In the genomic region with DNA sequence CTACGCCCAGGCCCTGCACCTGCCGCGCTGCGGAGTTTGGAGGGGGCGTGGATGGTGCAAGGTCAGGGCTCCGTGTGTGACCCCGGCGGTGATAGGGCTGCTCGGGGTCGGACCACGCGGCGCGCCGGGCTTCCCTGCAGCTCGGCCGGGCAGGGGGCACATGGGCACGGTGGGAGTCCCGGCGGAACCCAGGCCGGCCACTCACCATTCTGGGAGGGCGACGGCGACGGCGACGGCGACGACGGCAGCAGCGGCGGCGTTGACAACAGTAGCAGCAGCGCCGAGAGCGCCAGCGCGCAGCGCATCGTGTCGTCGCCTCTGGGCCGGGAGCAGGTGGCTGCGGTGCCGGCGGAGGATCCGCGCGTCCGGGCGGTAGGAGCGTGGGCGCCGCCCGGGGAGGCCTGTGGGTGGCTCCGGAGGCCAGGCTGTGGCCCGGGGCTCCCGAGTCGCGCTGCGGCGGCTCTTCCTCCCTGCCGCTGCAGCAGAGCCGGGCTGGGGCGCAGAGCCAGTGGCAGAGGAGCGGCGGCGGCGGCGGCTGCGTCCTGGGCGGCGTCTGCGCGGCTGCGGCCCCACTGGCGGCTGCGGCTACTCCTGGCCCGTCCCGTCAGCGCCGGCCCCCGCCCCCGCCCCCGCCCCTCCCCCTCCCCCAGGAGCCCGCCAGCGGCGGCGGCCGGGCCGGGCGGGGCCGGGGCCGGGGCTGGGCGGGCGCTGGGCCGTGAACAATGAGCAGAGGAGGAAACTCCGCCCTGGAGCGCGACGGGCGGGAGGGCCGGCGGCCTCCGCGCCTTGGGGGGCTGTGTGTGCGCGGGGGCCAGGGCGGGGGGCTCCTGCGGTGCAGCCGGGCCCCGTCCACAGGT, we compare ENCODE assay signal across 8 cellular contexts. TPM values are rescaled to one million over a fixed set of nuclear protein-coding genes. Genes with fewer than 3 reads are reported as not detected.
DNase-seq lines count a peak whose midpoint lies in the region; ATAC-seq and TF ChIP-seq lines count a peak whose summit lies in the region.

TSS of gene PODXL (minus strand) at position 574 of the 857 bp plus-strand sequence. CDS start at position 305, 269 bp downstream.

- intact Hi-C loops in CD8-positive, alpha-beta T cell (cut with DNase I, micrococcal nuclease), result no loop called here
- intact Hi-C loops in activated T-helper 1 cell treated with anti-CD3 and anti-CD28 coated beads, Interleukin-12 subunit alpha, Interleukin-12 subunit beta, Interleukin-2, Interleukin-4 antibody, amounts not matched to agents 30 ng/mL and 10 ng/mL and 1 ng/mL, durations not matched to agents 14 hours and 24 hours and 36 hours (cut with micrococcal nuclease), result loop anchor here (5.0 kb wide), 1 partner anchor 1774 kb away; no protein-coding TSS in a partner anchor
- intact Hi-C loops in naive thymus-derived CD4-positive, alpha-beta T cell (cut with micrococcal nuclease), result loop anchor here in 1 of 2 donors (1.0 kb wide), 1 partner anchor 98 kb away; no protein-coding TSS in a partner anchor

- peaks cover 21% of the 10 kb centered on the region for H3K4me1 Mint-ChIP-seq in CD8-positive, alpha-beta T cell (ENCODE audit: low read depth)
- H3K4me1 Mint-ChIP-seq in activated T-helper 1 cell treated with anti-CD3 and anti-CD28 coated beads, Interleukin-12 subunit alpha, Interleukin-12 subunit beta, Interleukin-2, Interleukin-4 antibody, amounts not matched to agents 30 ng/mL and 10 ng/mL and 1 ng/mL, durations not matched to agents 14 hours and 24 hours and 36 hours (ENCODE audit: low read depth), result peaks cover 10% of the 10 kb centered on the region
- H3K4me1 Mint-ChIP-seq in naive thymus-derived CD4-positive, alpha-beta T cell, result peaks cover 7 to 22% (median 17%) of the 10 kb centered on the region in 7 donors

- no peaks in the 10 kb centered on the region for H3K36me3 ChIP-seq in CD8-positive, alpha-beta T cell (ENCODE audit: insufficient read depth, low read length)
- no peaks in the 10 kb centered on the region for H3K36me3 ChIP-seq in naive thymus-derived CD4-positive, alpha-beta T cell (ENCODE audit: control insufficient read depth in 2 of 3, insufficient read depth in 3 of 3, low read length in 3 of 3)
- no peaks in the 10 kb centered on the region for H3K36me3 ChIP-seq in stomach smooth muscle (ENCODE audit: control insufficient read depth in 2 of 2, insufficient read depth in 2 of 2, low read length in 2 of 2)

- peaks cover 47% of the 10 kb centered on the region for H3K27me3 Mint-ChIP-seq in CD8-positive, alpha-beta T cell (ENCODE audit: low read depth)
- H3K27me3 Mint-ChIP-seq in activated T-helper 1 cell treated with anti-CD3 and anti-CD28 coated beads, Interleukin-12 subunit alpha, Interleukin-12 subunit beta, Interleukin-2, Interleukin-4 antibody, amounts not matched to agents 30 ng/mL and 10 ng/mL and 1 ng/mL, durations not matched to agents 14 hours and 24 hours and 36 hours (ENCODE audit: insufficient read depth), result peaks cover 71% of the 10 kb centered on the region
- H3K27me3 Mint-ChIP-seq in naive thymus-derived CD4-positive, alpha-beta T cell, result peaks cover 46 to 75% (median 59%) of the 10 kb centered on the region in 5 donors

- DNase-seq in CD8-positive, alpha-beta T cell, result peak; percentile 19 to 70 (median 37)
- DNase-seq in OCI-M1 (lab: John Stamatoyannopoulos, UW), result peak; percentile 59
- DNase-seq in activated T-helper 1 cell treated with anti-CD3 and anti-CD28 coated beads, Interleukin-12 subunit alpha, Interleukin-12 subunit beta, Interleukin-2, Interleukin-4 antibody, amounts not matched to agents 30 ng/mL and 10 ng/mL and 1 ng/mL, durations not matched to agents 14 hours and 24 hours and 36 hours (ENCODE audit: low spot score), result peak; percentile 64
- DNase-seq in fibroblast of mammary gland (ENCODE audit: low read depth), result no peak
- peak in 8 of 9 donors; percentile 17 to 70 (median 39) for DNase-seq in naive thymus-derived CD4-positive, alpha-beta T cell

- peak; percentile 73 for ATAC-seq in CD8-positive, alpha-beta T cell
- ATAC-seq in GM19455 (IDR thresholded peaks at IDR 0.05; ENCODE audit: unreplicated experiment), result peak; percentile 84
- ATAC-seq in HG03571 (IDR thresholded peaks at IDR 0.05; ENCODE audit: unreplicated experiment), result peak; percentile 83
- peak; percentile 87 for ATAC-seq in naive thymus-derived CD4-positive, alpha-beta T cell

- peak within 1 kb of the TSS; percentile 52 for H3K4me3 ChIP-seq in CD8-positive, alpha-beta T cell (ENCODE audit: low read depth, low read length)
- H3K4me3 ChIP-seq in fibroblast of mammary gland (ENCODE audit: control insufficient read depth, low read depth, low read length), result peak within 1 kb of the TSS; percentile 23
- peak within 1 kb of the TSS; percentile 42 for H3K4me3 ChIP-seq in naive thymus-derived CD4-positive, alpha-beta T cell (ENCODE audit: low read length)
- H3K4me3 ChIP-seq in stomach smooth muscle (ENCODE audit: low read length in 2 of 2), result peak within 1 kb of the TSS; percentile 59 to 75

- CTCF ChIA-PET in CD8-positive, alpha-beta T cell (lab: Charles Lee), result no interaction called here
- CTCF ChIA-PET in naive thymus-derived CD4-positive, alpha-beta T cell (lab: Charles Lee), result no interaction called here

- no peak within 1 kb of the TSS for H3K27ac ChIP-seq in CD8-positive, alpha-beta T cell (ENCODE audit: low read depth, low read length)
- H3K27ac ChIP-seq in naive thymus-derived CD4-positive, alpha-beta T cell (ENCODE audit: low read depth, low read length), result no peak within 1 kb of the TSS
- H3K27ac ChIP-seq in stomach smooth muscle (ENCODE audit: low read length), result no peak within 1 kb of the TSS

- POLR2A ChIA-PET in CD8-positive, alpha-beta T cell (lab: Charles Lee), result no interaction called here
- POLR2A ChIA-PET in naive thymus-derived CD4-positive, alpha-beta T cell (lab: Charles Lee), result no interaction called here

- H3K4me3 Mint-ChIP-seq in CD8-positive, alpha-beta T cell, result peak within 1 kb of the TSS; percentile 83
- H3K4me3 Mint-ChIP-seq in activated T-helper 1 cell treated with anti-CD3 and anti-CD28 coated beads, Interleukin-12 subunit alpha, Interleukin-12 subunit beta, Interleukin-2, Interleukin-4 antibody, amounts not matched to agents 30 ng/mL and 10 ng/mL and 1 ng/mL, durations not matched to agents 14 hours and 24 hours and 36 hours, result peak within 1 kb of the TSS; percentile 69
- peak within 1 kb of the TSS; percentile 73 to 84 (median 80) for H3K4me3 Mint-ChIP-seq in naive thymus-derived CD4-positive, alpha-beta T cell

- no peak for TF ChIP-seq CTCF in CD8-positive, alpha-beta T cell (IDR thresholded peaks at IDR 0.05)
- no peak for TF ChIP-seq CTCF in fibroblast of mammary gland (conservative IDR thresholded peaks at IDR 0.05; ENCODE audit: control insufficient read depth, insufficient read depth, low read depth, low read length)

- no peaks in the 10 kb centered on the region for H3K36me3 Mint-ChIP-seq in CD8-positive, alpha-beta T cell
- H3K36me3 Mint-ChIP-seq in activated T-helper 1 cell treated with anti-CD3 and anti-CD28 coated beads, Interleukin-12 subunit alpha, Interleukin-12 subunit beta, Interleukin-2, Interleukin-4 antibody, amounts not matched to agents 30 ng/mL and 10 ng/mL and 1 ng/mL, durations not matched to agents 14 hours and 24 hours and 36 hours (ENCODE audit: low read depth), result no peaks in the 10 kb centered on the region
- no peaks in the 10 kb centered on the region for H3K36me3 Mint-ChIP-seq in naive thymus-derived CD4-positive, alpha-beta T cell

- H3K9ac ChIP-seq in stomach smooth muscle (ENCODE audit: low read length in 2 of 2), result peak within 1 kb of the TSS; percentile 21 to 33

- H3K9me3 ChIP-seq in CD8-positive, alpha-beta T cell (ENCODE audit: low read length), result no peaks in the 10 kb centered on the region
- H3K9me3 ChIP-seq in naive thymus-derived CD4-positive, alpha-beta T cell (ENCODE audit: control insufficient read depth in 2 of 3, low read length in 3 of 3), result no peaks in the 10 kb centered on the region
- no peaks in the 10 kb centered on the region for H3K9me3 ChIP-seq in stomach smooth muscle (ENCODE audit: control insufficient read depth in 2 of 2, low read length in 2 of 2)

- no peak within 1 kb of the TSS for H3K27ac Mint-ChIP-seq in CD8-positive, alpha-beta T cell
- peak within 1 kb of the TSS; percentile 58 for H3K27ac Mint-ChIP-seq in activated T-helper 1 cell treated with anti-CD3 and anti-CD28 coated beads, Interleukin-12 subunit alpha, Interleukin-12 subunit beta, Interleukin-2, Interleukin-4 antibody, amounts not matched to agents 30 ng/mL and 10 ng/mL and 1 ng/mL, durations not matched to agents 14 hours and 24 hours and 36 hours
- peak within 1 kb of the TSS in 1 of 9 donors; percentile 56 for H3K27ac Mint-ChIP-seq in naive thymus-derived CD4-positive, alpha-beta T cell

- peaks cover 24% of the 10 kb centered on the region for H3K4me1 ChIP-seq in CD8-positive, alpha-beta T cell (ENCODE audit: insufficient read depth, low read length)
- H3K4me1 ChIP-seq in naive thymus-derived CD4-positive, alpha-beta T cell (ENCODE audit: control insufficient read depth in 2 of 2, insufficient read depth in 2 of 2, low read length in 2 of 2), result peaks cover 14 to 16% of the 10 kb centered on the region in 2 donors
- peaks cover 24% of the 10 kb centered on the region for H3K4me1 ChIP-seq in stomach smooth muscle (ENCODE audit: control insufficient read depth, insufficient read depth, low read length)

- H3K9me3 Mint-ChIP-seq in CD8-positive, alpha-beta T cell, result no peaks in the 10 kb centered on the region
- no peaks in the 10 kb centered on the region for H3K9me3 Mint-ChIP-seq in activated T-helper 1 cell treated with anti-CD3 and anti-CD28 coated beads, Interleukin-12 subunit alpha, Interleukin-12 subunit beta, Interleukin-2, Interleukin-4 antibody, amounts not matched to agents 30 ng/mL and 10 ng/mL and 1 ng/mL, durations not matched to agents 14 hours and 24 hours and 36 hours
- peaks cover 0 to 4% (median 0%) of the 10 kb centered on the region in 11 donors for H3K9me3 Mint-ChIP-seq in naive thymus-derived CD4-positive, alpha-beta T cell

- peaks cover 14% of the 10 kb centered on the region for H3K27me3 ChIP-seq in CD8-positive, alpha-beta T cell (ENCODE audit: insufficient read depth, low read length)
- H3K27me3 ChIP-seq in naive thymus-derived CD4-positive, alpha-beta T cell (ENCODE audit: control insufficient read depth in 2 of 2, insufficient read depth in 2 of 2, low read length in 2 of 2), result peaks cover 0 to 15% of the 10 kb centered on the region in 2 donors
- no peaks in the 10 kb centered on the region for H3K27me3 ChIP-seq in stomach smooth muscle (ENCODE audit: control insufficient read depth in 1 of 2, insufficient read depth in 2 of 2, low read length in 2 of 2)

RNA-seq across cellular contexts. Expression of gene PODXL, which starts in this region (rescaled TPM):
- total RNA-seq in CD8-positive, alpha-beta T cell, result under 1 TPM; 0.35 to 0.86 TPM
- total RNA-seq in activated T-helper 1 cell treated with anti-CD3 and anti-CD28 coated beads, Interleukin-12 subunit alpha, Interleukin-12 subunit beta, Interleukin-2, Interleukin-4 antibody, amounts not matched to agents 30 ng/mL and 10 ng/mL and 1 ng/mL, durations not matched to agents 14 hours and 24 hours and 36 hours, result 0.75 and 1.3 TPM in 2 replicates
- total RNA-seq in naive thymus-derived CD4-positive, alpha-beta T cell, result 1 to 10 TPM in 1 of 5 experiments, under 1 TPM in 4; 0.05 to 1.4 (median 0.40) TPM
- polyA plus RNA-seq in naive thymus-derived CD4-positive, alpha-beta T cell, result under 1 TPM; 0.14 to 0.15 TPM

Comparison
In these comparisons a context has a peak if more than half of its experiments do, and no peak if none do; other contexts are left out.
1. Peak in DNase-seq, ATAC-seq and H3K4me3 ChIP-seq in CD8-positive, alpha-beta T cell; RNA of the gene not detected or under 1 TPM.